29 cellular contexts compared by ENCODE assay signal in genomic region chrX:44842555-44843317, GRCh38. TPM values are rescaled to one million over a fixed set of nuclear protein-coding genes. Genes with fewer than 3 reads are reported as not detected.
"Had no signal": no experiment of that assay in that cellular context is flagged by ENCODE, and none has a peak within 500 bp of the region (broad histone marks: within the 10 kb centered on the region; RNA-seq: fewer than 3 reads in every experiment).

No MANE protein-coding gene starts in this region.

- H3K27ac Mint-ChIP-seq: activated CD4-positive, alpha-beta T cell treated with anti-CD3 and anti-CD28 coated beads for 36 hours; activated naive CD4-positive, alpha-beta T cell treated with anti-CD3 and anti-CD28 coated beads for 36 hours; activated T-cell treated with anti-CD3 and anti-CD28 coated beads, Interleukin-2, amount 50 U/mL, for 72 hours; naive thymus-derived CD8-positive, alpha-beta T cell; neural progenitor cell; T-helper 1 cell treated with Interleukin-12 subunit alpha and Interleukin-12 subunit beta and Interleukin-4 antibody, amounts not matched to agents 30 μg/mL and 1 μg/mL, for 36 hours; WTC11 had no signal

- H3K4me1 Mint-ChIP-seq: activated CD4-positive, alpha-beta T cell treated with anti-CD3 and anti-CD28 coated beads for 36 hours; mesothelial cell of epicardium; naive thymus-derived CD8-positive, alpha-beta T cell; neural progenitor cell; WTC11 had no signal

- H3K4me3 Mint-ChIP-seq: activated CD4-positive, alpha-beta T cell treated with anti-CD3 and anti-CD28 coated beads for 36 hours; activated naive CD4-positive, alpha-beta T cell treated with anti-CD3 and anti-CD28 coated beads for 36 hours; activated T-cell treated with anti-CD3 and anti-CD28 coated beads, Interleukin-2, amount 50 U/mL, for 72 hours; mesothelial cell of epicardium; naive thymus-derived CD8-positive, alpha-beta T cell; neural progenitor cell; T-helper 1 cell treated with Interleukin-12 subunit alpha and Interleukin-12 subunit beta and Interleukin-4 antibody, amounts not matched to agents 30 μg/mL and 1 μg/mL, for 36 hours; WTC11 had no signal

- H3K9me3 Mint-ChIP-seq: activated naive CD4-positive, alpha-beta T cell treated with anti-CD3 and anti-CD28 coated beads for 36 hours; activated T-cell treated with anti-CD3 and anti-CD28 coated beads, Interleukin-2, amount 50 U/mL, for 72 hours; T-helper 1 cell treated with Interleukin-12 subunit alpha and Interleukin-12 subunit beta and Interleukin-4 antibody, amounts not matched to agents 30 μg/mL and 1 μg/mL, for 36 hours; WTC11 had no signal

- FAIRE-seq: endometrium had no signal

- H3K27me3 Mint-ChIP-seq: activated CD4-positive, alpha-beta T cell treated with anti-CD3 and anti-CD28 coated beads for 36 hours; naive thymus-derived CD8-positive, alpha-beta T cell had no signal

- H3K27ac ChIP-seq: body of pancreas, left ventricle myocardium inferior, neural progenitor cell, spleen, upper lobe of right lung had no signal

- H3K36me3 Mint-ChIP-seq: neural progenitor cell, WTC11 had no signal

- DNase-seq: activated CD4-positive, alpha-beta T cell treated with anti-CD3 and anti-CD28 coated beads for 36 hours; activated CD4-positive, alpha-beta T cell treated with anti-CD3 and anti-CD28 coated beads, Interleukin-2, amount 50 U/mL, for 48 hours; activated effector memory CD4-positive, alpha-beta T cell treated with Interleukin-2 at 50 U/mL for 16 hours; activated naive CD4-positive, alpha-beta T cell treated with anti-CD3 and anti-CD28 coated beads for 36 hours; activated T-cell treated with anti-CD3 and anti-CD28 coated beads, Interleukin-2, amount 50 U/mL, for 72 hours; amygdala; body of pancreas; effector CD4-positive, alpha-beta T cell; foreskin melanocyte; kidney glomerular epithelial cell; left ventricle myocardium inferior; naive thymus-derived CD8-positive, alpha-beta T cell; retina; spleen; stimulated activated CD4-positive, alpha-beta T cell treated with anti-CD3 and anti-CD28 coated beads, Interleukin-4, amount 100 ng/mL, for 1 hour; stimulated activated naive CD4-positive, alpha-beta T cell; T1000; upper lobe of right lung had no signal

RNA-seq across cellular contexts. Expression of gene DUSP21, which starts 1.1 kb away (rescaled TPM):
- total RNA-seq: activated CD4-positive, alpha-beta T cell treated with anti-CD3 and anti-CD28 coated beads for 36 hours; activated naive CD4-positive, alpha-beta T cell treated with anti-CD3 and anti-CD28 coated beads for 36 hours; activated T-cell treated with anti-CD3 and anti-CD28 coated beads, Interleukin-2, amount 50 U/mL, for 72 hours; body of pancreas; cardiac septum; chondrocyte; esophagus mucosa; left ventricle myocardium inferior; lung microvascular endothelial cell; mesothelial cell of epicardium; naive thymus-derived CD8-positive, alpha-beta T cell; omental fat pad; posterior vena cava; spleen; upper lobe of right lung; WTC11 had no signal
